Comparison of ENCODE assay signal across 8 cellular contexts in genomic region chr16:53892155-53892554, GRCh38.
A peak's percentile ranks its signal among the peaks of the same experiment; 100 is the strongest.
DNase-seq lines count a peak whose midpoint lies in the region; ATAC-seq, FAIRE-seq and TF ChIP-seq lines count a peak whose summit lies in the region.

No MANE protein-coding gene starts in this region.

- H3K27ac Mint-ChIP-seq in endodermal cell, result no peak overlapping the region

- peaks cover 12% of the 10 kb centered on the region for H3K4me1 Mint-ChIP-seq in endodermal cell

- H2AK5ac ChIP-seq in mesendoderm (ENCODE audit: low read length), result no peak overlapping the region

- TF ChIP-seq CTCF in WI38 (IDR thresholded peaks at IDR 0.05; ENCODE audit: low read depth, low read length) (peak; percentile 59), endodermal cell (conservative IDR thresholded peaks at IDR 0.05) (peak; percentile 90)

- H2BK15ac ChIP-seq in mesendoderm (replicated peaks; ENCODE audit: low read depth), result no peak overlapping the region

- H2BK120ac ChIP-seq in mesendoderm (ENCODE audit: low read depth, low read length), result no peak overlapping the region

- 35 to 40% methylated on average over 1 to 3 of the region's 3 CpGs for WGBS in endodermal cell (ENCODE audit: insufficient coverage in 1 of 2, insufficient read length in 1 of 2), 2 experiments
- no CpG with 5 or more reads among the region's 3 CpGs for WGBS in mesendoderm (ENCODE audit: extremely low coverage, insufficient coverage, low lambda C conversion rate)

- H3K79me2 ChIP-seq in mesendoderm (ENCODE audit: control insufficient read depth, insufficient read depth, low read length), result no peaks in the 10 kb centered on the region

- H3K36me3 Mint-ChIP-seq in endodermal cell (ENCODE audit: low read depth), result peaks cover 4% of the 10 kb centered on the region

- H3K9me3 Mint-ChIP-seq in endodermal cell, result no peaks in the 10 kb centered on the region

- no peak overlapping the region for H3K56ac ChIP-seq in mesendoderm (ENCODE audit: low read length)

- ATAC-seq in HG02763 (IDR thresholded peaks at IDR 0.05; ENCODE audit: unreplicated experiment), result no peak

- H3K27me3 ChIP-seq in endodermal cell (ENCODE audit: control insufficient read depth, insufficient read depth, low read length, poor library complexity, severe bottlenecking), result no peaks in the 10 kb centered on the region
- H3K27me3 ChIP-seq in mesendoderm (ENCODE audit: insufficient read depth, low read length, poor library complexity), result no peaks in the 10 kb centered on the region

- H3K27ac ChIP-seq in endodermal cell (ENCODE audit: low read depth, low read length) (no peak overlapping the region), mesendoderm (ENCODE audit: low read depth, low read length) (no peak overlapping the region)

- no peak overlapping the region for H3K4me3 Mint-ChIP-seq in endodermal cell

- H3K36me3 ChIP-seq in endodermal cell (ENCODE audit: control insufficient read depth, insufficient read depth, low read length) (no peaks in the 10 kb centered on the region), mesendoderm (ENCODE audit: control insufficient read depth, insufficient read depth, low read length) (peaks cover 1% of the 10 kb centered on the region)

- no peak for TF ChIP-seq POLR2A in GM12892 (IDR thresholded peaks at IDR 0.05; ENCODE audit: low read depth, low read length)

- H3K9ac ChIP-seq in endodermal cell (ENCODE audit: extremely low read depth, low read length, poor library complexity, severe bottlenecking) (no peak overlapping the region), mesendoderm (ENCODE audit: low read length) (no peak overlapping the region)

- H3K9me3 ChIP-seq in endodermal cell (ENCODE audit: control insufficient read depth, low read length), result no peaks in the 10 kb centered on the region

- no peak overlapping the region for H3K4me2 ChIP-seq in mesendoderm (ENCODE audit: low read length)

- no peaks in the 10 kb centered on the region for H3K79me1 ChIP-seq in mesendoderm (ENCODE audit: low read length)

- FAIRE-seq in GM12892 (lab: Jason Lieb, UNC), result peak; percentile 80

- H2BK5ac ChIP-seq in mesendoderm (ENCODE audit: low read length), result no peak overlapping the region

- H3K4me3 ChIP-seq in WI38 (ENCODE audit: low read depth, low read length) (no peak overlapping the region), endodermal cell (ENCODE audit: low read length) (no peak overlapping the region), mesendoderm (ENCODE audit: low read length) (no peak overlapping the region)

- no peaks in the 10 kb centered on the region for H3K27me3 Mint-ChIP-seq in endodermal cell (ENCODE audit: insufficient read depth)

- DNase-seq in AG08396 (ENCODE audit: low spot score) (peak; percentile 46), GM12892 (ENCODE audit: insufficient read length) (no peak), NCI-H2107 treated with DMSO at 0.1 percent for 48 hours (lab: John Stamatoyannopoulos, UW; ENCODE audit: unreplicated experiment) (peak; percentile 32), endodermal cell (peak; percentile 81), mesendoderm (peak; percentile 67), superior temporal gyrus (ENCODE audit: extremely low spot score) (peak; percentile 89)

- H3K18ac ChIP-seq in mesendoderm (ENCODE audit: low read length), result no peak overlapping the region

- H3K4ac ChIP-seq in mesendoderm (ENCODE audit: low read depth, low read length), result no peak overlapping the region

- no peak overlapping the region for H4K8ac ChIP-seq in mesendoderm (ENCODE audit: low read depth, low read length)

- H4K5ac ChIP-seq in mesendoderm (ENCODE audit: low read length), result no peak overlapping the region

- no peak overlapping the region for H3K23ac ChIP-seq in mesendoderm (ENCODE audit: low read length)

- H3K4me1 ChIP-seq in endodermal cell (ENCODE audit: control insufficient read depth, insufficient read depth, low read length) (no peaks in the 10 kb centered on the region), mesendoderm (ENCODE audit: control insufficient read depth, low read depth, low read length) (peaks cover 3% of the 10 kb centered on the region)
